Comparison of ENCODE assay signal across 1 cellular context in the genomic region with DNA sequence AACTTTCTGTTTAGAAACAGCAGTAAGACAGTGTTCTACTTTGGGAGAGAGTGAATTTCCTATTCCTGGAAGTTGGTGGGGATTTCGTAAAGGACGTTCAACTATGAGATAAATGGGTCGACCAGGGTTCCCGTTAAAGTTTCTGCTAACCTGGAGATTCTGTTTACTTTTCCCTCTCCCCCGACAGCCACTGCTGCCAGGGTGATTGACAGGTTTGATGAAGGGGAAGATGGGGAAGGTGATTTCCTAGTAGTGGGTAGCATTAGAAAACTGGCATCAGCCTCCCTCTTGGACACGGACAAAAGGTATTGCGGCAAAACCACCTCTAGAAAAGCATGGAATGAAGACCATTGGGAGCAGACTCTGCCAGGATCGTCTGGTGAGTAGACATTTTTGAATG.
TF ChIP-seq lines count a peak whose summit lies in the region.

No MANE protein-coding gene starts in this region.

TF ChIP-seq in SK-N-SH treated with all-trans-retinoic acid at 6 μM for 48 hours, 23 proteins besides CTCF, POLR2A, EP300 and RAD21 (continued from another document):
- no peak for TF ChIP-seq SNAI2 (CRISPR knock-in tag; IDR thresholded peaks at IDR 0.05)
